In the genomic region with DNA sequence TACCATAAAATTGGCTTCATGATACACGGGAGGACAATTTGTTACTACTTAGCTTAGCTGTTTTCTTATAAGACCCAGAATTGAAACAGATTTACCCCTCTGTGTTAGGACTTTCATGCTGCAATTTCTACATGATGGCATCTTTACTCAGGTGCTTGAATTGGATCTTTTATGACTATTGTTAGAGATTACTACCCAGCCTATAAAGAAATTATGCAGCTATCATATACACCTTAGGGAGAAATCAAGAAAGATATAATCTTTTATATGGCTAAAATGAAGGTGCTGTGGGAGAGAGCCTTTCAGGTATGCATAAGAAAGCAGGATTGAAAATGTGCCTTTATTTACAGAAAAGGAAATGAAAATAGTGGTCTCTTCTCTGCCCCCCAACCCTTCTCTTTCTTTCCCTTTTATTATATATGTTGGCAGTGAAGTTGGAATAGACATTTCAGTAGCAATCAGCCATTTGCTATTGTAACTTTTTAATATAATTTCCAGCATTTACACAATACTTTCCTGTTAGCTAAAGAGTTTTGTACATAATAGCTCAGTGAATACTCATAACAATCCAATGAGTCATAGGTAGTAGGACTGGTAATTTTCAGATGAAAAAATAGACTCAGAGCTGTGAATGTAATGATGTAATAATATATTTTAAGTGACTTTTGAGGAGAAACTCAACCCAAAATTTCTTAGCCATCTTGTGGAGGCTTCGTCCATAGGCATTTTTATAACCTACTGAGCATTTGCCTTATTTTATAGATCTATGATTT, we compare ENCODE assay signal across 17 cellular contexts.
DNase-seq lines count a peak whose midpoint lies in the region; ATAC-seq and TF ChIP-seq lines count a peak whose summit lies in the region.
"Had no signal": no experiment of that assay in that cellular context is flagged by ENCODE, and none has a peak within 500 bp of the region (broad histone marks: within the 10 kb centered on the region; RNA-seq: fewer than 3 reads in every experiment).

No MANE protein-coding gene starts in this region.

- POLR2A ChIA-PET in activated CD8-positive, alpha-beta T cell treated with anti-CD3 and anti-CD28 coated beads, Interleukin-2, amount 10 ng/mL, durations not matched to agents 7 days and 5 days (lab: Charles Lee), result no interaction called here
- POLR2A ChIA-PET in CD4-positive, alpha-beta memory T cell (lab: Charles Lee; ENCODE audit: partially characterized antibody), result no interaction called here

- no peak overlapping the region for H3K9ac ChIP-seq in skeletal muscle satellite cell (ENCODE audit: low read depth, low read length)

- H3K4me2 ChIP-seq in skeletal muscle satellite cell (ENCODE audit: low read length), result peak overlapping the region; percentile 24

- H3K36me3 ChIP-seq in RWPE2 (ENCODE audit: low read depth) (no peaks in the 10 kb centered on the region), skeletal muscle satellite cell (ENCODE audit: insufficient read depth, low read length) (no peaks in the 10 kb centered on the region)
- H3K36me3 ChIP-seq in CD4-positive, alpha-beta memory T cell (ENCODE audit: insufficient read depth, low read length), result no peaks in the 10 kb centered on the region
- H3K36me3 ChIP-seq: prostate gland had no signal

- no peaks in the 10 kb centered on the region for H3K4me1 Mint-ChIP-seq in activated CD8-positive, alpha-beta T cell treated with anti-CD3 and anti-CD28 coated beads, Interleukin-2, amount 10 ng/mL, durations not matched to agents 7 days and 5 days (ENCODE audit: low read depth)
- H3K4me1 Mint-ChIP-seq in CD4-positive, alpha-beta memory T cell, result no peaks in the 10 kb centered on the region

- H3K4me3 Mint-ChIP-seq in activated CD8-positive, alpha-beta T cell treated with anti-CD3 and anti-CD28 coated beads, Interleukin-2, amount 10 ng/mL, durations not matched to agents 7 days and 5 days, result no peak overlapping the region
- no peak overlapping the region for H3K4me3 Mint-ChIP-seq in CD4-positive, alpha-beta memory T cell

- H3K27me3 ChIP-seq in RWPE2 (ENCODE audit: insufficient read depth, poor library complexity, severe bottlenecking) (peaks cover 6% of the 10 kb centered on the region), skeletal muscle satellite cell (ENCODE audit: control insufficient read depth, insufficient read depth, low read length) (no peaks in the 10 kb centered on the region)
- H3K27me3 ChIP-seq in CD4-positive, alpha-beta memory T cell (ENCODE audit: insufficient read depth, low read length), result no peaks in the 10 kb centered on the region

- ATAC-seq in RWPE2 (ENCODE audit: low read depth), result peak; percentile 92
- no peak for ATAC-seq in activated CD8-positive, alpha-beta T cell treated with anti-CD3 and anti-CD28 coated beads, Interleukin-2, amount 10 ng/mL, durations not matched to agents 7 days and 5 days

- H3K4me3 ChIP-seq in RWPE2 (ENCODE audit: severe bottlenecking) (no peak overlapping the region), fibroblast of pulmonary artery (replicated peaks; ENCODE audit: low read depth, low read length) (no peak overlapping the region), skeletal muscle satellite cell (ENCODE audit: low read length) (no peak overlapping the region)
- no peak overlapping the region for H3K4me3 ChIP-seq in CD4-positive, alpha-beta memory T cell (ENCODE audit: low read length in 2 of 2)
- H3K4me3 ChIP-seq: coronary artery, prostate gland, SK-N-MC had no signal

- H3K36me3 Mint-ChIP-seq in activated CD8-positive, alpha-beta T cell treated with anti-CD3 and anti-CD28 coated beads, Interleukin-2, amount 10 ng/mL, durations not matched to agents 7 days and 5 days (ENCODE audit: low read depth), result no peaks in the 10 kb centered on the region
- no peaks in the 10 kb centered on the region for H3K36me3 Mint-ChIP-seq in CD4-positive, alpha-beta memory T cell

- intact Hi-C loops in CD4-positive, alpha-beta memory T cell (cut with micrococcal nuclease), result no loop called here

- DNase-seq in HCEC 1CT, result peak; percentile 66
- no peak for DNase-seq in RWPE2 (ENCODE audit: low spot score)
- DNase-seq in fibroblast of pulmonary artery (ENCODE audit: low read depth), result peak; percentile 86
- no peak for DNase-seq in activated CD8-positive, alpha-beta T cell treated with anti-CD3 and anti-CD28 coated beads, Interleukin-2, amount 10 ng/mL, durations not matched to agents 7 days and 5 days
- DNase-seq in CD4-positive, alpha-beta memory T cell, result no peak
- DNase-seq in stimulated activated naive CD4-positive, alpha-beta T cell treated with Interleukin-2 at 50 U/mL for 16 hours (lab: John Stamatoyannopoulos, UW), result no peak
- no peak for DNase-seq in DMS153 (lab: John Stamatoyannopoulos, UW)
- DNase-seq: activated CD4-positive, alpha-beta T cell treated with anti-CD3 and anti-CD28 coated beads for 4 hours; activated effector memory CD4-positive, alpha-beta T cell treated with anti-CD3 and anti-CD28 coated beads, Interleukin-2, amount 50 U/mL, for 16 hours; mesendoderm; NCI-H1417; NCI-H774; substantia nigra had no signal

- H3K9me3 Mint-ChIP-seq in activated CD8-positive, alpha-beta T cell treated with anti-CD3 and anti-CD28 coated beads, Interleukin-2, amount 10 ng/mL, durations not matched to agents 7 days and 5 days (ENCODE audit: insufficient read depth), result peaks cover 3% of the 10 kb centered on the region
- H3K9me3 Mint-ChIP-seq in CD4-positive, alpha-beta memory T cell, result peaks cover 0 to 14% (median 7%) of the 10 kb centered on the region in 8 donors

- no peak overlapping the region for H3K27ac Mint-ChIP-seq in activated CD8-positive, alpha-beta T cell treated with anti-CD3 and anti-CD28 coated beads, Interleukin-2, amount 10 ng/mL, durations not matched to agents 7 days and 5 days
- H3K27ac Mint-ChIP-seq in CD4-positive, alpha-beta memory T cell, result no peak overlapping the region

- no peaks in the 10 kb centered on the region for H3K9me3 ChIP-seq in RWPE2 (ENCODE audit: severe bottlenecking)
- H3K9me3 ChIP-seq in skeletal muscle satellite cell (replicated peaks; ENCODE audit: low read length), result no peaks in the 10 kb centered on the region
- no peaks in the 10 kb centered on the region for H3K9me3 ChIP-seq in CD4-positive, alpha-beta memory T cell (ENCODE audit: control insufficient read depth in 1 of 2, low read length in 2 of 2)
- H3K9me3 ChIP-seq: prostate gland had no signal

- CTCF ChIA-PET in activated CD8-positive, alpha-beta T cell treated with anti-CD3 and anti-CD28 coated beads, Interleukin-2, amount 10 ng/mL, durations not matched to agents 7 days and 5 days (lab: Charles Lee), result no interaction called here
- CTCF ChIA-PET in CD4-positive, alpha-beta memory T cell (lab: Charles Lee; ENCODE audit: partially characterized antibody), result no interaction called here

- no peaks in the 10 kb centered on the region for H3K27me3 Mint-ChIP-seq in activated CD8-positive, alpha-beta T cell treated with anti-CD3 and anti-CD28 coated beads, Interleukin-2, amount 10 ng/mL, durations not matched to agents 7 days and 5 days (ENCODE audit: low read depth)
- no peaks in the 10 kb centered on the region for H3K27me3 Mint-ChIP-seq in CD4-positive, alpha-beta memory T cell

- TF ChIP-seq CTCF in RWPE2 (IDR thresholded peaks at IDR 0.05; ENCODE audit: poor library complexity, severe bottlenecking) (no peak), fibroblast of pulmonary artery (IDR thresholded peaks at IDR 0.05; ENCODE audit: low read length, missing control alignments) (no peak)

- peaks cover 12% of the 10 kb centered on the region for H3K4me1 ChIP-seq in RWPE2 (ENCODE audit: insufficient read depth, poor library complexity, severe bottlenecking)
- H3K4me1 ChIP-seq in skeletal muscle satellite cell (ENCODE audit: control insufficient read depth, insufficient read depth, low read length), result peaks cover 10% of the 10 kb centered on the region
- H3K4me1 ChIP-seq in CD4-positive, alpha-beta memory T cell (ENCODE audit: insufficient read depth, low read length), result no peaks in the 10 kb centered on the region
- H3K4me1 ChIP-seq: prostate gland had no signal

- peak overlapping the region; percentile 24 for H3K27ac ChIP-seq in RWPE2 (ENCODE audit: poor library complexity, severe bottlenecking)
- H3K27ac ChIP-seq in CD4-positive, alpha-beta memory T cell (ENCODE audit: low read depth, low read length), result no peak overlapping the region
- H3K27ac ChIP-seq: coronary artery, prostate gland, SK-N-MC had no signal

Comparison
In these comparisons a context has a peak if more than half of its experiments do, and no peak if none do; other contexts are left out.
1. DNase-seq: peak in HCEC 1CT (single experiment) and fibroblast of pulmonary artery (single experiment); none in RWPE2 (single experiment), activated CD8-positive, alpha-beta T cell treated with anti-CD3 and anti-CD28 coated beads, Interleukin-2, amount 10 ng/mL, durations not matched to agents 7 days and 5 days (single experiment), CD4-positive, alpha-beta memory T cell (0 of 5), stimulated activated naive CD4-positive, alpha-beta T cell treated with Interleukin-2 at 50 U/mL for 16 hours (single experiment) and DMS153 (single experiment).